Comparison of ENCODE assay signal across 10 cellular contexts in the genomic region with DNA sequence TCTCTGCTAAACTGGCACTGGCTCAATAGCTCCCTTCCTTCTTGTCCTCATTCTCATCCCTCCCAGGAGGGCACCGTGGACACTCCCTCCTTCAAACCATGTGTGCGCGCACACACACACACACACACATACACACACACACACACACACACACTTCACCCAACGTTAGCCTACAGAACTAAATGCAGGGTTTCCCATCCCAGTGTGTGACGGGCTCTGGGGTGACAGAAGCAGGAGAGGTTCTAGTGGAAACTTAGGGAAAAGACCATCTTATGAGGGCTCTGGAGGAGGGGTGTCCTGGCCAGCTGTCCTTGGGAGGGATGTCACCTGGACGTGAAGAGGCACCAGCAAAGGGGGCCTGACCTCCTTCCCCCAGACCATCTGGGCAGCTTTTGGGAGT. TPM values are rescaled to one million over a fixed set of nuclear protein-coding genes. Genes with fewer than 3 reads are reported as not detected.
"Had no signal": no experiment of that assay in that cellular context is flagged by ENCODE, and none has a peak within 500 bp of the region (broad histone marks: within the 10 kb centered on the region; RNA-seq: fewer than 3 reads in every experiment).

No MANE protein-coding gene starts in this region.

- H3K9me3 ChIP-seq: body of pancreas, Peyer's patch, SJSA1 had no signal

- H3K36me3 ChIP-seq: SJSA1 had no signal

- H3K4me3 ChIP-seq: body of pancreas, Peyer's patch, SJSA1 had no signal

- H3K27ac ChIP-seq: body of pancreas, Peyer's patch, RWPE1, SJSA1 had no signal

- H3K27me3 ChIP-seq: body of pancreas, Peyer's patch had no signal

- DNase-seq: KG1, NCI-H1048, Right ventricle myocardium superior had no signal

- H3K4me1 ChIP-seq: body of pancreas, Peyer's patch, SJSA1 had no signal

RNA-seq across cellular contexts. Expression of gene LRRC46, which starts 29.6 kb away (rescaled TPM):
- total RNA-seq: body of pancreas, bronchial epithelial cell, SJSA1 had no signal

RNA-seq across cellular contexts. Expression of gene SP6, which starts 49.1 kb away (rescaled TPM):
- total RNA-seq: LHCN-M2, SJSA1 had no signal
- polyA plus RNA-seq: IgD-negative memory B cell had no signal
